In the genomic region with DNA sequence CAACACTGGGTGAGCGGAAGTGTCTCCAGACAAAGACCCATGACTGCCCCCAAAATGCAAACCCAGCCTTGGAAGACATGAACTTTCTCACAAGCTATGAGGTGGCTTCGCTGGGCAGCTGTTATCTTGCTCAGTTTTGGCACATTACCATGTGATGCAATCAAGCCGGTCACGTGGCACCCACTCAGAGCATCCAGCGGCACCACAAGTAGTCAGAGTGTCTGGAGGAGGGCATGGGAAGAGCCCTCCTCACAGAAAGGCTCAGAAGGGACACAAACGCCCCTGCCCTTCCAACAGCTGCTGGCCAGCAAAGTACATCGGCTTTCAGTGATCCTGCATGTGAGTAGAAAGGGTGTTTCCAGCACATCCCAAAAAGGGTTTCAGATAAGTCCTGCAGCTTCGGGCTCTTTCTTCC, we compare ENCODE assay signal across 10 cellular contexts.
DNase-seq lines count a peak whose midpoint lies in the region; ATAC-seq and TF ChIP-seq lines count a peak whose summit lies in the region.
"Had no signal": no experiment of that assay in that cellular context is flagged by ENCODE, and none has a peak within 500 bp of the region (broad histone marks: within the 10 kb centered on the region; RNA-seq: fewer than 3 reads in every experiment).

No MANE protein-coding gene starts in this region.

- DNase-seq in NCI-H345 (lab: John Stamatoyannopoulos, UW) (peak; percentile 45), NCI-H345 treated with DMSO at 0.1 percent for 48 hours (lab: John Stamatoyannopoulos, UW; ENCODE audit: unreplicated experiment) (no peak), T-helper 17 cell (no peak), inferior parietal cortex (ENCODE audit: extremely low spot score) (peak; percentile 74), uterus (peak; percentile 85 to 91), dedifferentiated amniotic fluid mesenchymal stem cell (ENCODE audit: extremely low spot score) (no peak), D341Med (ENCODE audit: low spot score) (no peak)
- DNase-seq: glutamatergic neuron had no signal

- no peaks in the 10 kb centered on the region for H3K9me3 ChIP-seq in T-helper 17 cell (ENCODE audit: control insufficient read depth, low read length, poor library complexity, severe bottlenecking)
- no peaks in the 10 kb centered on the region for H3K9me3 ChIP-seq in uterus

- TF ChIP-seq POLR2A in uterus (IDR thresholded peaks at IDR 0.05) = peak in 1 of 2 donors; percentile 24

- TF ChIP-seq CTCF in uterus (IDR thresholded peaks at IDR 0.05) = no peak

- ATAC-seq in T-helper 17 cell (no peak), HG02678 (IDR thresholded peaks at IDR 0.05; ENCODE audit: unreplicated experiment) (no peak)

- H3K27me3 Mint-ChIP-seq in T-helper 17 cell = no peaks in the 10 kb centered on the region

- peaks cover 23% of the 10 kb centered on the region for H3K4me1 Mint-ChIP-seq in T-helper 17 cell

- no peak overlapping the region for H3K4me3 ChIP-seq in uterus

- H3K27me3 ChIP-seq in uterus = no peaks in the 10 kb centered on the region

- H3K27ac ChIP-seq in uterus = no peak overlapping the region
- H3K27ac ChIP-seq: C4-2B had no signal

- H3K4me1 ChIP-seq in uterus = no peaks in the 10 kb centered on the region

- no peaks in the 10 kb centered on the region for H3K36me3 ChIP-seq in uterus

- intact Hi-C loops in uterus (cut with DNase I; ENCODE audit: low total_unique reads) = no loop called here

- no peak overlapping the region for H3K4me3 Mint-ChIP-seq in T-helper 17 cell

- H3K36me3 Mint-ChIP-seq in T-helper 17 cell (ENCODE audit: low read depth) = no peaks in the 10 kb centered on the region

- H3K27ac Mint-ChIP-seq in T-helper 17 cell = peak overlapping the region; percentile 95

Comparison
In these comparisons a context has a peak if more than half of its experiments do, and no peak if none do; other contexts are left out.
1. DNase-seq: peak in NCI-H345 (single experiment), inferior parietal cortex (single experiment) and uterus (2 of 2); none in NCI-H345 treated with DMSO at 0.1 percent for 48 hours (single experiment), T-helper 17 cell (0 of 3), dedifferentiated amniotic fluid mesenchymal stem cell (single experiment) and D341Med (single experiment).